1 cellular context compared by ENCODE assay signal in genomic region chr3:73601476-73601875, GRCh38.
TF ChIP-seq lines count a peak whose summit lies in the region.

No MANE protein-coding gene starts in this region.

TF ChIP-seq in HepG2, 621 proteins besides CTCF, POLR2A, EP300 and RAD21:
- TF ChIP-seq XRCC5 (optimal IDR thresholded peaks at IDR 0.05; ENCODE audit: low read length) (no peak), XBP1 (CRISPR knock-in tag; IDR thresholded peaks at IDR 0.05) (no peak), GABPB1 (CRISPR knock-in tag; IDR thresholded peaks at IDR 0.05) (no peak), AFF4 (CRISPR knock-in tag; IDR thresholded peaks at IDR 0.05) (no peak), NFATC3 (CRISPR knock-in tag; IDR thresholded peaks at IDR 0.05) (no peak), ZNF468 (CRISPR knock-in tag; IDR thresholded peaks at IDR 0.05) (no peak), HCFC1 (IDR thresholded peaks at IDR 0.05; ENCODE audit: low read depth, low read length) (no peak), HOXD1 (CRISPR knock-in tag; IDR thresholded peaks at IDR 0.05) (no peak), ATF4 (CRISPR knock-in tag; IDR thresholded peaks at IDR 0.05) (no peak), FOSL2 (CRISPR knock-in tag; IDR thresholded peaks at IDR 0.05) (no peak), ZNF558 (CRISPR knock-in tag; IDR thresholded peaks at IDR 0.05; ENCODE audit: borderline replicate concordance) (no peak), MTA1 (CRISPR knock-in tag; IDR thresholded peaks at IDR 0.05; ENCODE audit: borderline replicate concordance) (no peak), ZNF281 (CRISPR knock-in tag; IDR thresholded peaks at IDR 0.05; ENCODE audit: borderline replicate concordance) (no peak), KLF15 (CRISPR knock-in tag; IDR thresholded peaks at IDR 0.05; ENCODE audit: borderline replicate concordance) (no peak), NR0B2 (CRISPR knock-in tag; IDR thresholded peaks at IDR 0.05) (no peak), ZKSCAN8 (CRISPR knock-in tag; IDR thresholded peaks at IDR 0.05; ENCODE audit: borderline replicate concordance) (no peak)
